1 cellular context compared by ENCODE assay signal in genomic region chr6:110815260-110816109, GRCh38.
TF ChIP-seq lines count a peak whose summit lies in the region.

Gene CDK19, minus strand, starts transcription at chr6:110815469. Its CDS starts 333 bp downstream, at chr6:110815136.

TF ChIP-seq in K562, 482 proteins besides CTCF, POLR2A, EP300 and RAD21 (continued from another document and continues in another):
- no peak for TF ChIP-seq ATF4 (CRISPR knock-in tag; IDR thresholded peaks at IDR 0.05)
- TF ChIP-seq SAFB2 (IDR thresholded peaks at IDR 0.05; ENCODE audit: borderline replicate concordance, low read depth, low read length, severe bottlenecking), result no peak
- TF ChIP-seq, protein P1, sequence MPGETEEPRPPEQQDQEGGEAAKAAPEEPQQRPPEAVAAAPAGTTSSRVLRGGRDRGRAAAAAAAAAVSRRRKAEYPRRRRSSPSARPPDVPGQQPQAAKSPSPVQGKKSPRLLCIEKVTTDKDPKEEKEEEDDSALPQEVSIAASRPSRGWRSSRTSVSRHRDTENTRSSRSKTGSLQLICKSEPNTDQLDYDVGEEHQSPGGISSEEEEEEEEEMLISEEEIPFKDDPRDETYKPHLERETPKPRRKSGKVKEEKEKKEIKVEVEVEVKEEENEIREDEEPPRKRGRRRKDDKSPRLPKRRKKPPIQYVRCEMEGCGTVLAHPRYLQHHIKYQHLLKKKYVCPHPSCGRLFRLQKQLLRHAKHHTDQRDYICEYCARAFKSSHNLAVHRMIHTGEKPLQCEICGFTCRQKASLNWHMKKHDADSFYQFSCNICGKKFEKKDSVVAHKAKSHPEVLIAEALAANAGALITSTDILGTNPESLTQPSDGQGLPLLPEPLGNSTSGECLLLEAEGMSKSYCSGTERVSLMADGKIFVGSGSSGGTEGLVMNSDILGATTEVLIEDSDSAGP (CRISPR knock-in tag; IDR thresholded peaks at IDR 0.05), result no peak
- peak; percentile 70 for TF ChIP-seq CXXC5 (CRISPR knock-in tag; IDR thresholded peaks at IDR 0.05)
- no peak for TF ChIP-seq RFX1 (IDR thresholded peaks at IDR 0.05)
- TF ChIP-seq ARID3A (IDR thresholded peaks at IDR 0.05; ENCODE audit: borderline replicate concordance, low read depth, low read length), result no peak
- no peak for TF ChIP-seq POU5F1 (IDR thresholded peaks at IDR 0.05; ENCODE audit: borderline replicate concordance, low read depth, low read length, partially characterized antibody)
- TF ChIP-seq ZBTB7A (IDR thresholded peaks at IDR 0.05; ENCODE audit: borderline replicate concordance, control insufficient read depth, low read depth, low read length), result no peak
- TF ChIP-seq ESRRB (CRISPR knock-in tag; IDR thresholded peaks at IDR 0.05; ENCODE audit: borderline replicate concordance), result no peak
- TF ChIP-seq BRF2 (IDR thresholded peaks at IDR 0.05; ENCODE audit: borderline replicate concordance, insufficient read depth, insufficient read length), result no peak
- TF ChIP-seq SRSF1 (IDR thresholded peaks at IDR 0.05; ENCODE audit: low read depth, low read length), result 0 out of 2 replicates have a peak, but pooled peaks have one; percentile 75
- no peak for TF ChIP-seq EHMT2 (IDR thresholded peaks at IDR 0.05)
- TF ChIP-seq CEBPZ (IDR thresholded peaks at IDR 0.05; ENCODE audit: borderline replicate concordance, low read depth, low read length), result no peak
- peak; percentile 97 for TF ChIP-seq MYBL2 (IDR thresholded peaks at IDR 0.05; ENCODE audit: low read depth)
- TF ChIP-seq MYBL2 (CRISPR knock-in tag; IDR thresholded peaks at IDR 0.05; ENCODE audit: borderline replicate concordance), result no peak
- no peak; a peak in 1 of 4 replicates for TF ChIP-seq ZNF639 (CRISPR knock-in tag; conservative IDR thresholded peaks at IDR 0.05 in 1 of 2, IDR thresholded peaks at IDR 0.05 in 1 of 2)
- peak; percentile 57 to 72 for TF ChIP-seq MAZ (CRISPR knock-in tag; conservative IDR thresholded peaks at IDR 0.05 in 1 of 2, IDR thresholded peaks at IDR 0.05 in 1 of 2)
- TF ChIP-seq MGA (IDR thresholded peaks at IDR 0.05), result peak; percentile 84
- TF ChIP-seq TEAD4 (IDR thresholded peaks at IDR 0.05; ENCODE audit: low read length), result peak; percentile 55
- TF ChIP-seq TEAD4 (CRISPR knock-in tag; IDR thresholded peaks at IDR 0.05; ENCODE audit: borderline replicate concordance), result no peak
- peak; percentile 22; the same call in 1 of the 2 replicates for TF ChIP-seq XRCC5 (IDR thresholded peaks at IDR 0.05; ENCODE audit: low read depth, low read length)
- peak in 1 of 2 experiments; percentile 39; a peak in 2 of 4 replicates for TF ChIP-seq TBL1XR1 (IDR thresholded peaks at IDR 0.05; ENCODE audit: low read length in 2 of 2)
- TF ChIP-seq PCBP2 (IDR thresholded peaks at IDR 0.05; ENCODE audit: low read depth, low read length, poor library complexity, severe bottlenecking), result no peak
- TF ChIP-seq CBX3 (IDR thresholded peaks at IDR 0.05; ENCODE audit: borderline replicate concordance in 1 of 2, low read length in 2 of 2), result peak in 1 of 2 experiments; percentile 90; a peak in 2 of 3 replicates
- no peak for TF ChIP-seq ZNF398 (CRISPR knock-in tag; IDR thresholded peaks at IDR 0.05)
- peak; percentile 95 for TF ChIP-seq POLR2H (tag; IDR thresholded peaks at IDR 0.05; ENCODE audit: low read depth)
